Comparison of ENCODE assay signal across 18 cellular contexts in the genomic region with DNA sequence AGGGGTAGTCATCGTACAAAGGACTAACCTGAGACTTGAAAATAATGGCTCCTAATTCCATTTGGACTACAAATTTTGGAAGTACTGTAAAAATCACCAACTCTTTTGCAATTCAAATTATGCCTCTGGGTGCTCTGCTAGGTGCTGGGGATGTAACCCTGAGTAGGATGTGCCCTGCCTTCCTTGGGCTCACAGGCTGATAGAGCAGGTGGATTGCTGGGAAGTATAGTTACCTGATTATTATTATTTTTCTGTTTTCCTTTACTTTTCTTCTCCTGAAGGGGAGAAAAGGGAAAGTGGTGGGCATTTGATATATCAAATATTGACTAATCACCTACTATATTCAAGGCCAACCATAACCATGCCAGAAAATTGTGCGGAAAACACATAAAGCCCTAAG.
"Had no signal": no experiment of that assay in that cellular context is flagged by ENCODE, and none has a peak within 500 bp of the region (broad histone marks: within the 10 kb centered on the region; RNA-seq: fewer than 3 reads in every experiment).

No MANE protein-coding gene starts in this region.

- H3K4me3 Mint-ChIP-seq: naive thymus-derived CD8-positive, alpha-beta T cell had no signal

- H3K36me3 ChIP-seq: heart left ventricle, left lung, lower lobe of right lung had no signal

- H3K9me3 ChIP-seq: esophagus muscularis mucosa, gastroesophageal sphincter, left lung, lower lobe of right lung had no signal

- H3K27me3 Mint-ChIP-seq: naive B cell; naive thymus-derived CD8-positive, alpha-beta T cell had no signal

- H3K27ac Mint-ChIP-seq: naive thymus-derived CD8-positive, alpha-beta T cell had no signal

- H3K4me3 ChIP-seq: coronary artery, dorsolateral prefrontal cortex, esophagus muscularis mucosa, gastroesophageal sphincter, heart left ventricle, left lung, lower lobe of right lung had no signal

- H3K4me1 ChIP-seq: left lung had no signal

- ATAC-seq: foreskin keratinocyte; gastroesophageal sphincter; heart left ventricle; left cardiac atrium; left lung; left ventricle myocardium superior; lower lobe of right lung; naive thymus-derived CD8-positive, alpha-beta T cell had no signal

- DNase-seq: dermis blood vessel endothelial cell; dorsolateral prefrontal cortex; effector CD4-positive, alpha-beta T cell; effector memory CD4-positive, alpha-beta T cell; foreskin keratinocyte; heart left ventricle; hippocampal formation; left cardiac atrium; left lung; left ventricle myocardium superior; lower lobe of right lung; mesenchymal stem cell; midbrain; naive B cell; naive thymus-derived CD8-positive, alpha-beta T cell had no signal
